In the genomic region with DNA sequence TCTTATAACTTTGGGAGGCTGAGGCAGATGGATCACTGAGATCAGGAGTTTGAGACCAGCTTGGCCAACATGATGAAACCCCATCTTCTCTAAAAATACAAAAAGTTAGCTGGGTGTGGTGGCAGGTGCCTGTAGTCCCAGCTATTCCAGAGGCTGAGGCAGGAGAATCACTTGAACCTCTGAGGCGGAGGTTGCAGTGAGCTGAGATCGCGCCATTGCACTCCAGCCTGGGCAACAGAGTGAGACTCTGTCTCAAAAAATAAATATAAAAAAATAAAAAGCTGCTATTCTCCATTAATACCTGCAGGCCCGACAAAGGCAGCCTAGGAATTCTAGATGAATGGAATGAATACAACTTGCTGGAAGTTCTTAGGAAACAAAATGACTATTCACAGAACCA, we compare ENCODE assay signal across 8 cellular contexts. TPM values are rescaled to one million over a fixed set of nuclear protein-coding genes. Genes with fewer than 3 reads are reported as not detected.
DNase-seq lines count a peak whose midpoint lies in the region; ATAC-seq, FAIRE-seq and TF ChIP-seq lines count a peak whose summit lies in the region.
"Not testable (repeated sequence)": the region's sequence is repeated elsewhere in the genome, so short reads cannot be mapped to it uniquely, and the experiment has no call there.

No MANE protein-coding gene starts in this region.

- peaks cover 27% of the 10 kb centered on the region for H3K79me2 ChIP-seq in GM12878 (ENCODE audit: control insufficient read depth, insufficient read depth, low read length)

- POLR2A ChIA-PET in CD4-positive, alpha-beta memory T cell (lab: Charles Lee; ENCODE audit: partially characterized antibody): interaction anchor here (3.1 to 3.5 kb wide), 2 partner anchors 39 to 50 kb away, joined by 21 to 22 read pairs; a partner anchor contains a TSS
- POLR2A ChIA-PET in Panc1 (lab: Charles Lee): not testable (repeated sequence)
- POLR2A ChIA-PET in activated CD8-positive, alpha-beta T cell treated with anti-CD3 and anti-CD28 coated beads, Interleukin-2, amount 10 ng/mL, durations not matched to agents 7 days and 5 days (lab: Charles Lee): interaction anchor here (3.2 kb wide), 1 partner anchor 39 kb away, joined by 17 read pairs; a partner anchor contains a TSS
- POLR2A ChIA-PET in GM12878 (lab: Charles Lee): interaction anchor here (0.6 kb wide), 1 partner anchor 66 kb away, joined by 6 read pairs; no protein-coding TSS in a partner anchor

- not testable (repeated sequence) for H3K4me3 ChIP-seq in CD4-positive, alpha-beta memory T cell (ENCODE audit: low read length in 2 of 2)
- peak overlapping the region; percentile 45 to 50; a peak in 3 of 4 replicates for H3K4me3 ChIP-seq in Panc1 (ENCODE audit: low read depth in 2 of 2, low read length in 2 of 2)
- peak overlapping the region; percentile 45 for H3K4me3 ChIP-seq in GM12878

- H3K36me3 ChIP-seq in CD4-positive, alpha-beta memory T cell (ENCODE audit: insufficient read depth, low read length): peaks cover 12% of the 10 kb centered on the region
- not testable (repeated sequence) for H3K36me3 ChIP-seq in Panc1 (ENCODE audit: control insufficient read depth, insufficient read depth, low read length)
- H3K36me3 ChIP-seq in GM12878 (ENCODE audit: control insufficient read depth in 2 of 2, insufficient read depth in 2 of 2, low read length in 1 of 2): peaks cover 12 to 22% of the 10 kb centered on the region in 2 experiments

- H3K4me3 Mint-ChIP-seq in CD4-positive, alpha-beta memory T cell: peak overlapping the region in 6 of 8 donors; percentile 32 to 82 (median 56)
- H3K4me3 Mint-ChIP-seq in HFFc6: peak overlapping the region; percentile 71
- H3K4me3 Mint-ChIP-seq in activated CD8-positive, alpha-beta T cell treated with anti-CD3 and anti-CD28 coated beads, Interleukin-2, amount 10 ng/mL, durations not matched to agents 7 days and 5 days: peak overlapping the region; percentile 82
- H3K4me3 Mint-ChIP-seq in glutamatergic neuron (ENCODE audit: unreplicated experiment): peak overlapping the region; percentile 85
- H3K4me3 Mint-ChIP-seq in natural killer cell: peak overlapping the region; percentile 84
- H3K4me3 Mint-ChIP-seq in stimulated activated naive B cell treated with anti-CD40 and anti-IgM and Interleukin-4, amounts not matched to agents 10 μg/mL and 1 μg/mL and 100 μg/mL, for 72 hours: peak overlapping the region; percentile 62 to 71

- TF ChIP-seq RAD21 in GM12878 (IDR thresholded peaks at IDR 0.05; ENCODE audit: insufficient read depth, low read depth, low read length): not testable (repeated sequence)

- not testable (repeated sequence) for H4K20me1 ChIP-seq in GM12878 (ENCODE audit: control insufficient read depth, insufficient read depth)

- not testable (repeated sequence) for BruUV-seq in Panc1 (replicated peaks; lab: Mats Ljungman, UMichigan); GM12878 (replicated peaks; lab: Mats Ljungman, UMichigan)

- H2AFZ ChIP-seq in GM12878 (ENCODE audit: control insufficient read depth, low read depth, low read length): not testable (repeated sequence)

- in situ Hi-C loops in Panc1 (cut with HindIII; ENCODE audit: low pct_unique_long_range_greater_than_20kb, low sequenced_read_pairs); GM12878 (cut with MboI): not testable (repeated sequence)

- CTCF ChIA-PET in CD4-positive, alpha-beta memory T cell (lab: Charles Lee; ENCODE audit: partially characterized antibody); Panc1 (lab: Charles Lee); activated CD8-positive, alpha-beta T cell treated with anti-CD3 and anti-CD28 coated beads, Interleukin-2, amount 10 ng/mL, durations not matched to agents 7 days and 5 days (lab: Charles Lee): not testable (repeated sequence)
- CTCF ChIA-PET in GM12878 (lab: Yijun Ruan, JAX): interaction anchor here (2.4 kb wide), 1 partner anchor 18 kb away, joined by 14 read pairs; no protein-coding TSS in a partner anchor

- H3K27ac ChIP-seq in CD4-positive, alpha-beta memory T cell (ENCODE audit: low read depth, low read length); Panc1 (ENCODE audit: low read length); GM12878 (ENCODE audit: control insufficient read depth, insufficient read depth): not testable (repeated sequence)

- TF ChIP-seq EP300 in GM12878 (IDR thresholded peaks at IDR 0.05; ENCODE audit: borderline replicate concordance in 1 of 2, control insufficient read depth in 1 of 2, low read depth in 2 of 2, low read length in 2 of 2): not testable (repeated sequence)

- TF ChIP-seq POLR2A in GM12878 (IDR thresholded peaks at IDR 0.05; ENCODE audit: low read depth, low read length): not testable (repeated sequence)

- H3K9ac ChIP-seq in GM12878 (ENCODE audit: control insufficient read depth, insufficient read depth, low read length): peak overlapping the region; percentile 27; the same call in 1 of the 2 replicates

- H3K4me1 ChIP-seq in CD4-positive, alpha-beta memory T cell (ENCODE audit: insufficient read depth, low read length): peaks cover 29% of the 10 kb centered on the region
- not testable (repeated sequence) for H3K4me1 ChIP-seq in Panc1 (ENCODE audit: control insufficient read depth, insufficient read depth, low read length); GM12878 (ENCODE audit: control insufficient read depth, insufficient read depth, low read length)

- RAD21 ChIA-PET in GM12878 (lab: Charles Lee; ENCODE audit: unreplicated experiment): not testable (repeated sequence)

- H3K27me3 ChIP-seq in CD4-positive, alpha-beta memory T cell (ENCODE audit: insufficient read depth, low read length); Panc1 (ENCODE audit: control insufficient read depth, insufficient read depth, low read length); GM12878 (replicated peaks in 1 of 2; ENCODE audit: control insufficient read depth in 2 of 2, insufficient read depth in 2 of 2, low read length in 1 of 2): not testable (repeated sequence)

- H3K27me3 Mint-ChIP-seq in CD4-positive, alpha-beta memory T cell; HFFc6 (ENCODE audit: insufficient read depth); activated CD8-positive, alpha-beta T cell treated with anti-CD3 and anti-CD28 coated beads, Interleukin-2, amount 10 ng/mL, durations not matched to agents 7 days and 5 days (ENCODE audit: low read depth); glutamatergic neuron (ENCODE audit: unreplicated experiment); natural killer cell (ENCODE audit: low read depth in 2 of 2); stimulated activated naive B cell treated with anti-CD40 and anti-IgM and Interleukin-4, amounts not matched to agents 10 μg/mL and 1 μg/mL and 100 μg/mL, for 72 hours: not testable (repeated sequence)

- H3K4me2 ChIP-seq in GM12878 (ENCODE audit: control insufficient read depth, insufficient read depth): peak overlapping the region; percentile 54

- peaks cover 2 to 32% of the 10 kb centered on the region in 2 donors for H3K36me3 Mint-ChIP-seq in CD4-positive, alpha-beta memory T cell
- H3K36me3 Mint-ChIP-seq in HFFc6 (ENCODE audit: low read depth): peaks cover 20% of the 10 kb centered on the region
- peaks cover 37% of the 10 kb centered on the region for H3K36me3 Mint-ChIP-seq in activated CD8-positive, alpha-beta T cell treated with anti-CD3 and anti-CD28 coated beads, Interleukin-2, amount 10 ng/mL, durations not matched to agents 7 days and 5 days (ENCODE audit: low read depth)
- H3K36me3 Mint-ChIP-seq in glutamatergic neuron (ENCODE audit: unreplicated experiment); natural killer cell: not testable (repeated sequence)
- H3K36me3 Mint-ChIP-seq in stimulated activated naive B cell treated with anti-CD40 and anti-IgM and Interleukin-4, amounts not matched to agents 10 μg/mL and 1 μg/mL and 100 μg/mL, for 72 hours: peaks cover 20 to 25% of the 10 kb centered on the region in 2 donors

- FAIRE-seq in GM12878 (lab: Jason Lieb, UNC): not testable (repeated sequence)

- TF ChIP-seq CTCF in HFFc6 (IDR thresholded peaks at IDR 0.05); Panc1 (IDR thresholded peaks at IDR 0.05); GM12878 (IDR thresholded peaks at IDR 0.05 in 2 of 3, conservative IDR thresholded peaks at IDR 0.05 in 1 of 3; ENCODE audit: control insufficient read depth in 2 of 3, extremely low read depth in 1 of 3, insufficient read depth in 1 of 3, low read depth in 3 of 3, low read length in 3 of 3); glutamatergic neuron (IDR thresholded peaks at IDR 0.05; ENCODE audit: partially characterized antibody, unreplicated experiment); natural killer cell (IDR thresholded peaks at IDR 0.05): not testable (repeated sequence)

- not testable (repeated sequence) for H3K9me3 ChIP-seq in CD4-positive, alpha-beta memory T cell (ENCODE audit: control insufficient read depth in 1 of 2, low read length in 2 of 2); Panc1 (ENCODE audit: control insufficient read depth, insufficient read depth, low read depth, low read length); GM12878 (replicated peaks; ENCODE audit: control insufficient read depth, insufficient read depth, low read length)

- not testable (repeated sequence) for DNase-seq in CD4-positive, alpha-beta memory T cell; HFFc6; Panc1 (ENCODE audit: low read depth, low spot score); activated CD8-positive, alpha-beta T cell treated with anti-CD3 and anti-CD28 coated beads, Interleukin-2, amount 10 ng/mL, durations not matched to agents 7 days and 5 days; GM12878 (ENCODE audit: low read depth, low spot score); glutamatergic neuron; natural killer cell; stimulated activated naive B cell treated with anti-CD40 and anti-IgM and Interleukin-4, amounts not matched to agents 10 μg/mL and 1 μg/mL and 100 μg/mL, for 72 hours

- ATAC-seq in Panc1; activated CD8-positive, alpha-beta T cell treated with anti-CD3 and anti-CD28 coated beads, Interleukin-2, amount 10 ng/mL, durations not matched to agents 7 days and 5 days; GM12878; natural killer cell; stimulated activated naive B cell treated with anti-CD40 and anti-IgM and Interleukin-4, amounts not matched to agents 10 μg/mL and 1 μg/mL and 100 μg/mL, for 72 hours (replicated peaks): not testable (repeated sequence)

- intact Hi-C loops in CD4-positive, alpha-beta memory T cell (cut with micrococcal nuclease): loop anchor here (5.0 kb wide), 1 partner anchor 273 kb away; a partner anchor contains a TSS
- intact Hi-C loops in Panc1 (cut with micrococcal nuclease; ENCODE audit: unreplicated experiment): not testable (repeated sequence)
- intact Hi-C loops in GM12878 (cut with micrococcal nuclease; ENCODE audit: unreplicated experiment): loop anchor here (10.0 kb wide), 1 partner anchor 85 kb away; no protein-coding TSS in a partner anchor
- intact Hi-C loops in natural killer cell (cut with micrococcal nuclease): loop anchor here (5.0 kb wide), 1 partner anchor 48 kb away; a partner anchor contains a TSS

- peak overlapping the region in 6 of 7 donors; percentile 16 to 91 (median 75) for H3K27ac Mint-ChIP-seq in CD4-positive, alpha-beta memory T cell
- H3K27ac Mint-ChIP-seq in HFFc6; activated CD8-positive, alpha-beta T cell treated with anti-CD3 and anti-CD28 coated beads, Interleukin-2, amount 10 ng/mL, durations not matched to agents 7 days and 5 days; glutamatergic neuron (ENCODE audit: unreplicated experiment); stimulated activated naive B cell treated with anti-CD40 and anti-IgM and Interleukin-4, amounts not matched to agents 10 μg/mL and 1 μg/mL and 100 μg/mL, for 72 hours: not testable (repeated sequence)
- H3K27ac Mint-ChIP-seq in natural killer cell: peak overlapping the region in 1 of 2 donors; percentile 43

- H3K9me3 Mint-ChIP-seq in CD4-positive, alpha-beta memory T cell; HFFc6; activated CD8-positive, alpha-beta T cell treated with anti-CD3 and anti-CD28 coated beads, Interleukin-2, amount 10 ng/mL, durations not matched to agents 7 days and 5 days (ENCODE audit: insufficient read depth); glutamatergic neuron (ENCODE audit: unreplicated experiment); natural killer cell; stimulated activated naive B cell treated with anti-CD40 and anti-IgM and Interleukin-4, amounts not matched to agents 10 μg/mL and 1 μg/mL and 100 μg/mL, for 72 hours: not testable (repeated sequence)

- SMC1A ChIA-PET in GM12878 (lab: Charles Lee; ENCODE audit: uncharacterized antibody, unreplicated experiment): not testable (repeated sequence)

- H3K4me1 Mint-ChIP-seq in CD4-positive, alpha-beta memory T cell: peaks cover 12 to 43% (median 30%) of the 10 kb centered on the region in 4 donors
- H3K4me1 Mint-ChIP-seq in HFFc6 (ENCODE audit: low read depth) (peaks cover 11% of the 10 kb centered on the region), natural killer cell (peaks cover 0 to 12% of the 10 kb centered on the region in 2 donors)
- peaks cover 23% of the 10 kb centered on the region for H3K4me1 Mint-ChIP-seq in activated CD8-positive, alpha-beta T cell treated with anti-CD3 and anti-CD28 coated beads, Interleukin-2, amount 10 ng/mL, durations not matched to agents 7 days and 5 days (ENCODE audit: low read depth)
- H3K4me1 Mint-ChIP-seq in glutamatergic neuron (ENCODE audit: low read depth, unreplicated experiment): not testable (repeated sequence)
- peaks cover 10 to 29% of the 10 kb centered on the region in 2 donors for H3K4me1 Mint-ChIP-seq in stimulated activated naive B cell treated with anti-CD40 and anti-IgM and Interleukin-4, amounts not matched to agents 10 μg/mL and 1 μg/mL and 100 μg/mL, for 72 hours

- 43% methylated on average over 4 of the region's 4 CpGs for WGBS in GM12878 (ENCODE audit: insufficient coverage, insufficient replicate concordance, low lambda C conversion rate, missing lambda C conversion rate)

RNA-seq across cellular contexts. Expression of a gene that starts 2.0 kb away (rescaled TPM):
- total RNA-seq in CD4-positive, alpha-beta memory T cell: 10 to 100 TPM; 43.5 to 44.1 TPM
- polyA plus RNA-seq in CD4-positive, alpha-beta memory T cell: 10 to 100 TPM in 1 of 2 donors, 1 to 10 TPM in 1; 6.6 to 11.9 TPM
- total RNA-seq in HFFc6 (2021; fragmentation: NEBNext Ultra II Directional; extraction: Animal tissue kit (Norgen Biotek cat#: 25700)): 10 to 100 TPM; 19.4 to 24.9 (median 21.6) TPM
- total RNA-seq in Panc1 (2021; ENCODE audit: unreplicated experiment) (19.3 TPM), GM12878 (2014; rRNA removed) (27.5 and 28.3 TPM in 2 replicates), GM12878 (2014; rRNA removed; fragmentation: Illumina TruSeq; extraction: Trizol) (14.7 and 15.4 TPM in 2 replicates), GM12878 (2021) (23.6 and 24.8 TPM in 2 replicates), glutamatergic neuron (ENCODE audit: unreplicated experiment) (62.8 TPM), natural killer cell (10 to 100 TPM; 26.4 to 27.6 (median 27.3) TPM)
- polyA plus RNA-seq in Panc1 (2012; ENCODE audit: insufficient read length): 6.7 TPM
- 10 to 100 TPM; 27.6 to 28.5 TPM for total RNA-seq in activated CD8-positive, alpha-beta T cell treated with anti-CD3 and anti-CD28 coated beads, Interleukin-2, amount 10 ng/mL, durations not matched to agents 7 days and 5 days
- 17.7 and 19.6 TPM in 2 replicates for total RNA-seq in GM12878 (2013; cell fraction: nucleolus; rRNA removed)
- polyA plus RNA-seq in GM12878 (2011; ENCODE audit: low read depth): 5.2 TPM
- polyA plus RNA-seq in GM12878 (2011; rRNA removed) (9.6 and 11.1 TPM in 2 replicates), GM12878 (2014; fragmentation: Illumina TruSeq; extraction: Trizol) (10.6 and 11.8 TPM in 2 replicates), GM12878 (2014; fragmentation: Nextera tagmentation; extraction: Ambion mirVana) (1 to 10 TPM; 8.2 to 9.0 TPM), GM12878 (2014; rRNA removed) (17.3 and 19.1 TPM in 2 replicates), GM12878 (2016; fragmentation: Nextera tagmentation; extraction: Ambion mirVana) (10 to 100 TPM; 13.5 to 17.6 TPM)
- polyA plus RNA-seq in GM12878 (2011; cell fraction: cytosol; rRNA removed): 8.6 and 9.2 TPM in 2 replicates
- polyA plus RNA-seq in GM12878 (2011; cell fraction: nucleus; rRNA removed): 3.9 and 6.5 TPM in 2 replicates
- polyA plus RNA-seq in GM12878 (2012): 6.1 and 9.2 TPM in 2 replicates
- 4.2 and 5.3 TPM in 2 replicates for polyA minus RNA-seq in GM12878 (2011; rRNA and poly(A)+ RNA removed)
- 6.5 and 7.2 TPM in 2 replicates for polyA minus RNA-seq in GM12878 (2011; cell fraction: cytosol; rRNA and poly(A)+ RNA removed)
- polyA minus RNA-seq in GM12878 (2011; cell fraction: nucleus; rRNA and poly(A)+ RNA removed): 4.2 and 9.6 TPM in 2 replicates

RNA-seq across cellular contexts. Expression of a gene that starts 39.6 kb away (rescaled TPM):
- 100 to 1,000 TPM; 102 to 103 TPM for total RNA-seq in CD4-positive, alpha-beta memory T cell
- polyA plus RNA-seq in CD4-positive, alpha-beta memory T cell: 10 to 100 TPM; 22.6 to 37.5 TPM
- 10 to 100 TPM; 82.3 to 99.1 (median 84.9) TPM for total RNA-seq in HFFc6 (2021; fragmentation: NEBNext Ultra II Directional; extraction: Animal tissue kit (Norgen Biotek cat#: 25700))
- total RNA-seq in Panc1 (2021; ENCODE audit: unreplicated experiment): 115 TPM
- 177 TPM for polyA plus RNA-seq in Panc1 (2012; ENCODE audit: insufficient read length)
- 100 to 1,000 TPM in 1 of 2 experiments, 10 to 100 TPM in 1; 98.5 to 103 TPM for total RNA-seq in activated CD8-positive, alpha-beta T cell treated with anti-CD3 and anti-CD28 coated beads, Interleukin-2, amount 10 ng/mL, durations not matched to agents 7 days and 5 days
- 39.5 and 42.6 TPM in 2 replicates for total RNA-seq in GM12878 (2013; cell fraction: nucleolus; rRNA removed)
- 96.0 and 96.5 TPM in 2 replicates for total RNA-seq in GM12878 (2014; rRNA removed)
- 62.7 and 64.0 TPM in 2 replicates for total RNA-seq in GM12878 (2014; rRNA removed; fragmentation: Illumina TruSeq; extraction: Trizol)
- total RNA-seq in GM12878 (2021): 101 and 107 TPM in 2 replicates
- polyA plus RNA-seq in GM12878 (2011; ENCODE audit: low read depth): 73.0 TPM
- polyA plus RNA-seq in GM12878 (2011; rRNA removed): 79.0 and 97.9 TPM in 2 replicates
- 90.2 and 102 TPM in 2 replicates for polyA plus RNA-seq in GM12878 (2011; cell fraction: cytosol; rRNA removed)
- 93.7 and 96.5 TPM in 2 replicates for polyA plus RNA-seq in GM12878 (2011; cell fraction: nucleus; rRNA removed)
- polyA plus RNA-seq in GM12878 (2012): 105 and 112 TPM in 2 replicates
- 86.4 and 98.5 TPM in 2 replicates for polyA plus RNA-seq in GM12878 (2014; fragmentation: Illumina TruSeq; extraction: Trizol)
- polyA plus RNA-seq in GM12878 (2014; fragmentation: Nextera tagmentation; extraction: Ambion mirVana): 10 to 100 TPM; 21.5 to 47.7 TPM
- polyA plus RNA-seq in GM12878 (2014; rRNA removed): 78.8 and 82.9 TPM in 2 replicates
- 100 to 1,000 TPM; 139 to 143 TPM for polyA plus RNA-seq in GM12878 (2016; fragmentation: Nextera tagmentation; extraction: Ambion mirVana)
- 108 and 136 TPM in 2 replicates for polyA minus RNA-seq in GM12878 (2011; rRNA and poly(A)+ RNA removed)
- polyA minus RNA-seq in GM12878 (2011; cell fraction: cytosol; rRNA and poly(A)+ RNA removed): 34.9 and 48.2 TPM in 2 replicates
- 25.9 and 42.8 TPM in 2 replicates for polyA minus RNA-seq in GM12878 (2011; cell fraction: nucleus; rRNA and poly(A)+ RNA removed)
- total RNA-seq in glutamatergic neuron (ENCODE audit: unreplicated experiment): 179 TPM
- 10 to 100 TPM; 19.8 to 29.9 (median 26.1) TPM for total RNA-seq in natural killer cell

RNA-seq across cellular contexts. Expression of a gene that starts 49.3 kb away (rescaled TPM):
- 10 to 100 TPM; 26.9 to 28.7 TPM for total RNA-seq in CD4-positive, alpha-beta memory T cell
- 10 to 100 TPM; 52.4 to 52.7 TPM for polyA plus RNA-seq in CD4-positive, alpha-beta memory T cell
- total RNA-seq in HFFc6 (2021; fragmentation: NEBNext Ultra II Directional; extraction: Animal tissue kit (Norgen Biotek cat#: 25700)): 10 to 100 TPM; 20.8 to 30.9 (median 26.7) TPM
- total RNA-seq in Panc1 (2021; ENCODE audit: unreplicated experiment) (24.4 TPM), GM12878 (2014; rRNA removed) (42.0 and 44.6 TPM in 2 replicates), GM12878 (2014; rRNA removed; fragmentation: Illumina TruSeq; extraction: Trizol) (34.2 and 37.7 TPM in 2 replicates), GM12878 (2021) (38.5 and 40.4 TPM in 2 replicates), glutamatergic neuron (ENCODE audit: unreplicated experiment) (50.4 TPM), natural killer cell (10 to 100 TPM; 39.9 to 52.6 (median 48.8) TPM)
- polyA plus RNA-seq in Panc1 (2012; ENCODE audit: insufficient read length): 28.8 TPM
- total RNA-seq in activated CD8-positive, alpha-beta T cell treated with anti-CD3 and anti-CD28 coated beads, Interleukin-2, amount 10 ng/mL, durations not matched to agents 7 days and 5 days: 10 to 100 TPM; 28.8 to 32.6 TPM
- 31.3 and 36.2 TPM in 2 replicates for total RNA-seq in GM12878 (2013; cell fraction: nucleolus; rRNA removed)
- polyA plus RNA-seq in GM12878 (2011; ENCODE audit: low read depth): 32.2 TPM
- polyA plus RNA-seq in GM12878 (2011; rRNA removed) (23.4 and 45.1 TPM in 2 replicates), GM12878 (2014; fragmentation: Illumina TruSeq; extraction: Trizol) (69.1 and 81.8 TPM in 2 replicates), GM12878 (2014; fragmentation: Nextera tagmentation; extraction: Ambion mirVana) (10 to 100 TPM; 14.1 to 17.6 TPM), GM12878 (2014; rRNA removed) (33.2 and 38.7 TPM in 2 replicates), GM12878 (2016; fragmentation: Nextera tagmentation; extraction: Ambion mirVana) (10 to 100 TPM; 54.8 to 55.2 TPM)
- polyA plus RNA-seq in GM12878 (2011; cell fraction: cytosol; rRNA removed): 42.3 and 53.9 TPM in 2 replicates
- 38.8 and 53.3 TPM in 2 replicates for polyA plus RNA-seq in GM12878 (2011; cell fraction: nucleus; rRNA removed)
- polyA plus RNA-seq in GM12878 (2012): 33.9 and 36.8 TPM in 2 replicates
- 16.1 and 18.2 TPM in 2 replicates for polyA minus RNA-seq in GM12878 (2011; rRNA and poly(A)+ RNA removed)
- polyA minus RNA-seq in GM12878 (2011; cell fraction: cytosol; rRNA and poly(A)+ RNA removed): 6.4 and 9.3 TPM in 2 replicates
- polyA minus RNA-seq in GM12878 (2011; cell fraction: nucleus; rRNA and poly(A)+ RNA removed): 5.4 and 7.6 TPM in 2 replicates
